Comparison of ENCODE assay signal across 28 cellular contexts in genomic region chr12:99822273-99822672, GRCh38.
"Had no signal": no experiment of that assay in that cellular context is flagged by ENCODE, and none has a peak within 500 bp of the region (broad histone marks: within the 10 kb centered on the region; RNA-seq: fewer than 3 reads in every experiment).

No MANE protein-coding gene starts in this region.

- H3K27ac Mint-ChIP-seq: activated CD4-positive, alpha-beta memory T cell treated with anti-CD3 and anti-CD28 coated beads, Interleukin-2, amount 10 ng/mL, durations not matched to agents 7 days and 5 days; activated CD4-positive, alpha-beta T cell treated with anti-CD3 and anti-CD28 coated beads, Interleukin-2, amount 10 ng/mL, durations not matched to agents 7 days and 5 days; activated naive CD4-positive, alpha-beta T cell treated with anti-CD3 and anti-CD28 coated beads, Interleukin-2, amount 10 ng/mL, durations not matched to agents 7 days and 5 days; activated naive CD4-positive, alpha-beta T cell treated with anti-CD3 and anti-CD28 coated beads, Interleukin-2, amount 50 U/mL, for 72 hours; activated naive CD8-positive, alpha-beta T cell treated with anti-CD3 and anti-CD28 coated beads, Interleukin-2, amount 10 ng/mL, durations not matched to agents 7 days and 5 days; activated T-cell treated with anti-CD3 and anti-CD28 coated beads, Interleukin-2, amount 50 U/mL, for 24 hours; activated T-cell treated with anti-CD3 and anti-CD28 coated beads, Interleukin-2, amount 50 U/mL, for 72 hours; brain had no signal

- H3K9me3 ChIP-seq: ascending aorta, breast epithelium, colonic mucosa, esophagus muscularis mucosa, gastroesophageal sphincter had no signal

- ATAC-seq: activated naive CD4-positive, alpha-beta T cell treated with anti-CD3 and anti-CD28 coated beads, Interleukin-2, amount 50 U/mL, for 72 hours; activated T-cell treated with anti-CD3 and anti-CD28 coated beads, Interleukin-2, amount 50 U/mL, for 72 hours; gastroesophageal sphincter; heart right ventricle had no signal

- H3K27ac ChIP-seq: ascending aorta, breast epithelium, cardiac muscle cell, colonic mucosa, esophagus muscularis mucosa, gastroesophageal sphincter, heart right ventricle had no signal

- H3K27me3 ChIP-seq: ascending aorta, breast epithelium, cardiac muscle cell, colonic mucosa, esophagus muscularis mucosa, gastroesophageal sphincter, heart right ventricle had no signal

- H3K4me3 ChIP-seq: ascending aorta, breast epithelium, cardiac muscle cell, colonic mucosa, esophagus muscularis mucosa, gastroesophageal sphincter, heart right ventricle had no signal

- H3K36me3 Mint-ChIP-seq: activated naive CD4-positive, alpha-beta T cell treated with anti-CD3 and anti-CD28 coated beads, Interleukin-2, amount 10 ng/mL, durations not matched to agents 7 days and 5 days; activated naive CD4-positive, alpha-beta T cell treated with anti-CD3 and anti-CD28 coated beads, Interleukin-2, amount 50 U/mL, for 72 hours; activated naive CD8-positive, alpha-beta T cell treated with anti-CD3 and anti-CD28 coated beads, Interleukin-2, amount 10 ng/mL, durations not matched to agents 7 days and 5 days; brain had no signal

- H3K4me1 Mint-ChIP-seq: activated CD4-positive, alpha-beta memory T cell treated with anti-CD3 and anti-CD28 coated beads, Interleukin-2, amount 10 ng/mL, durations not matched to agents 7 days and 5 days; activated CD4-positive, alpha-beta T cell treated with anti-CD3 and anti-CD28 coated beads, Interleukin-2, amount 10 ng/mL, durations not matched to agents 7 days and 5 days; activated naive CD4-positive, alpha-beta T cell treated with anti-CD3 and anti-CD28 coated beads, Interleukin-2, amount 10 ng/mL, durations not matched to agents 7 days and 5 days; activated naive CD8-positive, alpha-beta T cell treated with anti-CD3 and anti-CD28 coated beads, Interleukin-2, amount 10 ng/mL, durations not matched to agents 7 days and 5 days; brain had no signal

- H3K36me3 ChIP-seq: ascending aorta, breast epithelium, cardiac muscle cell, colonic mucosa, esophagus muscularis mucosa, gastroesophageal sphincter, heart right ventricle had no signal

- H3K27me3 Mint-ChIP-seq: activated CD4-positive, alpha-beta memory T cell treated with anti-CD3 and anti-CD28 coated beads, Interleukin-2, amount 10 ng/mL, durations not matched to agents 7 days and 5 days; activated CD4-positive, alpha-beta T cell treated with anti-CD3 and anti-CD28 coated beads, Interleukin-2, amount 10 ng/mL, durations not matched to agents 7 days and 5 days; activated naive CD4-positive, alpha-beta T cell treated with anti-CD3 and anti-CD28 coated beads, Interleukin-2, amount 10 ng/mL, durations not matched to agents 7 days and 5 days; activated naive CD8-positive, alpha-beta T cell treated with anti-CD3 and anti-CD28 coated beads, Interleukin-2, amount 10 ng/mL, durations not matched to agents 7 days and 5 days; activated T-cell treated with anti-CD3 and anti-CD28 coated beads, Interleukin-2, amount 50 U/mL, for 24 hours; brain had no signal

- DNase-seq: activated CD4-positive, alpha-beta memory T cell treated with anti-CD3 and anti-CD28 coated beads, Interleukin-2, amount 10 ng/mL, durations not matched to agents 7 days and 5 days; activated CD4-positive, alpha-beta T cell treated with anti-CD3 and anti-CD28 coated beads for 1 hour; activated CD4-positive, alpha-beta T cell treated with anti-CD3 and anti-CD28 coated beads for 4 hours; activated CD4-positive, alpha-beta T cell treated with anti-CD3 and anti-CD28 coated beads, Interleukin-2, amount 10 ng/mL, durations not matched to agents 7 days and 5 days; activated CD4-positive, alpha-beta T cell treated with anti-CD3 and anti-CD28 coated beads, Interleukin-2, amount 50 U/mL, for 4 hours; activated CD8-positive, alpha-beta memory T cell treated with anti-CD3 and anti-CD28 coated beads, Interleukin-2, amount 50 U/mL, for 48 hours; activated gamma-delta T cell; activated naive CD4-positive, alpha-beta T cell; activated naive CD4-positive, alpha-beta T cell treated with anti-CD3 and anti-CD28 coated beads, Interleukin-2, amount 10 ng/mL, durations not matched to agents 7 days and 5 days; activated naive CD8-positive, alpha-beta T cell treated with anti-CD3 and anti-CD28 coated beads, Interleukin-2, amount 10 ng/mL, durations not matched to agents 7 days and 5 days; activated T-cell treated with anti-CD3 and anti-CD28 coated beads for 4 hours; activated T-cell treated with anti-CD3 and anti-CD28 coated beads, Interleukin-2, amount 50 U/mL, for 24 hours; activated T-cell treated with anti-CD3 and anti-CD28 coated beads, Interleukin-2, amount 50 U/mL, for 72 hours; central memory CD4-positive, alpha-beta T cell; cerebellar nuclear complex; colonic mucosa; effector memory CD4-positive, alpha-beta T cell; erythroblast; foreskin melanocyte; heart right ventricle; T-helper 2 cell had no signal

- H3K9me3 Mint-ChIP-seq: activated CD4-positive, alpha-beta T cell treated with anti-CD3 and anti-CD28 coated beads, Interleukin-2, amount 10 ng/mL, durations not matched to agents 7 days and 5 days; activated naive CD4-positive, alpha-beta T cell treated with anti-CD3 and anti-CD28 coated beads, Interleukin-2, amount 10 ng/mL, durations not matched to agents 7 days and 5 days; activated naive CD4-positive, alpha-beta T cell treated with anti-CD3 and anti-CD28 coated beads, Interleukin-2, amount 50 U/mL, for 72 hours; activated naive CD8-positive, alpha-beta T cell treated with anti-CD3 and anti-CD28 coated beads, Interleukin-2, amount 10 ng/mL, durations not matched to agents 7 days and 5 days had no signal

- H3K4me1 ChIP-seq: ascending aorta, breast epithelium, colonic mucosa, gastroesophageal sphincter, heart right ventricle had no signal

- H3K4me3 Mint-ChIP-seq: activated CD4-positive, alpha-beta memory T cell treated with anti-CD3 and anti-CD28 coated beads, Interleukin-2, amount 10 ng/mL, durations not matched to agents 7 days and 5 days; activated CD4-positive, alpha-beta T cell treated with anti-CD3 and anti-CD28 coated beads, Interleukin-2, amount 10 ng/mL, durations not matched to agents 7 days and 5 days; activated naive CD4-positive, alpha-beta T cell treated with anti-CD3 and anti-CD28 coated beads, Interleukin-2, amount 10 ng/mL, durations not matched to agents 7 days and 5 days; activated naive CD8-positive, alpha-beta T cell treated with anti-CD3 and anti-CD28 coated beads, Interleukin-2, amount 10 ng/mL, durations not matched to agents 7 days and 5 days; activated T-cell treated with anti-CD3 and anti-CD28 coated beads, Interleukin-2, amount 50 U/mL, for 24 hours; activated T-cell treated with anti-CD3 and anti-CD28 coated beads, Interleukin-2, amount 50 U/mL, for 72 hours; brain had no signal
